In the genomic region with DNA sequence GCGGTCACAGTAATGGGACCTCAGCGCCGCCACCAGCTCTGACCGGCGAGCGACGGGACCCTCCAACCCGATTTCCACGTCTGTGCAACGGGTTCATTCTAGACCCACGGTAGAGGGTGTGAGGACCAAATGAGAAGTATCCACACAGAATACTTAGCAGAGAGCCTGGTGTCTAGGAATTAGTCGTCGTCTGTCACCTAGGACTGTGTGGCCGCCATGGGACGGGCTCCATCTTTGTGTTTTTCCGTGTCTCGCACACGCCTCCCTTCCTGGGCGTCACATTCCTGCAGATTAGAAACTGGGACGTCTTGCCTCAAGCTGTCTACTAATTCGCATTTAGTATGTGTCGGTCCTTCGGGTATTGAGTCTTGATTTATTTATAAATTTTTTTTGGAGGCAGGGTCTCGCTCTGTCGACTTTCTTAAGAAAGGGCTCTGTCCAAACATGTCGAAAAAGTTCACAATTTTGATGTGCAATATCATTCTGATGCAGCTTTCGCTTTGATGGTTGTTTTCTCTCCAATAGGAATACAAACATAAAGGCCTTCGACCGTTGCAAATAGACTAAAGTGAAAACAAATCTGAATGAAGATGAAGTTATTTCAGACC, we compare ENCODE assay signal across 8 cellular contexts. TPM values are rescaled to one million over a fixed set of nuclear protein-coding genes. Genes with fewer than 3 reads are reported as not detected.
A peak's percentile ranks its signal among the peaks of the same experiment; 100 is the strongest.
DNase-seq lines count a peak whose midpoint lies in the region; TF ChIP-seq lines count a peak whose summit lies in the region.

No MANE protein-coding gene starts in this region.

- H3K4me1 ChIP-seq in neuron (ENCODE audit: insufficient read depth, low read length): peaks cover 54% of the 10 kb centered on the region

- no peaks in the 10 kb centered on the region for H3K9me3 ChIP-seq in neuron (ENCODE audit: low read length)

- TF ChIP-seq CTCF in fibroblast of pulmonary artery (IDR thresholded peaks at IDR 0.05; ENCODE audit: low read length, missing control alignments): no peak

- peak; percentile 82 for DNase-seq in NCI-H510A treated with DMSO at 0.1 percent for 48 hours (lab: John Stamatoyannopoulos, UW)
- no peak for DNase-seq in NCI-H510A (lab: John Stamatoyannopoulos, UW)
- DNase-seq in H7: peak; percentile 50
- DNase-seq in LoVo (ENCODE audit: low spot score): peak; percentile 60
- peak; percentile 50 to 60 for DNase-seq in activated CD4-positive, alpha-beta T cell treated with anti-CD3 and anti-CD28 coated beads, Interleukin-2, amount 50 U/mL, for 48 hours
- peak; percentile 41 for DNase-seq in fibroblast of pulmonary artery (ENCODE audit: low read depth)
- no peak for DNase-seq in COLO829 (ENCODE audit: low spot score)

- H3K4me3 ChIP-seq in H7 (ENCODE audit: insufficient read depth, low read depth, low read length) (peak overlapping the region; percentile 82), fibroblast of pulmonary artery (replicated peaks; ENCODE audit: low read depth, low read length) (peak overlapping the region; percentile 82), neuron (ENCODE audit: low read length) (peak overlapping the region; percentile 96)

- H3K36me3 ChIP-seq in H7 (replicated peaks; ENCODE audit: control insufficient read depth, insufficient read depth, low read length) (no peaks in the 10 kb centered on the region), neuron (ENCODE audit: insufficient read depth, low read length) (peaks cover 5% of the 10 kb centered on the region)

- no peaks in the 10 kb centered on the region for H3K27me3 ChIP-seq in H7 (ENCODE audit: control insufficient read depth, insufficient read depth, low read length)
- no peaks in the 10 kb centered on the region for H3K27me3 ChIP-seq in neuron (ENCODE audit: insufficient read depth, low read length)

- H2AFZ ChIP-seq in neuron (ENCODE audit: low read depth, low read length): peak overlapping the region; percentile 75

RNA-seq across cellular contexts. Expression of a gene that starts 0.6 kb away (rescaled TPM):
- 35.5 and 42.1 TPM in 2 replicates for total RNA-seq in H7 (2014; rRNA removed; shearing (Covaris generic))

RNA-seq across cellular contexts. Expression of a gene that starts 0.8 kb away (rescaled TPM):
- total RNA-seq in H7 (2014; rRNA removed; shearing (Covaris generic)): 134 and 163 TPM in 2 replicates

Comparison
In these comparisons a context has a peak if more than half of its experiments do, and no peak if none do; other contexts are left out.
1. DNase-seq: peak in NCI-H510A treated with DMSO at 0.1 percent for 48 hours (single experiment), H7 (single experiment), LoVo (single experiment), activated CD4-positive, alpha-beta T cell treated with anti-CD3 and anti-CD28 coated beads, Interleukin-2, amount 50 U/mL, for 48 hours (2 of 2) and fibroblast of pulmonary artery (single experiment); none in NCI-H510A (single experiment) and COLO829 (single experiment).
2. Peak in every context shown above with its lines, with median percentiles within 50 percentile points of each other: H3K4me3 ChIP-seq.